In the genomic region with DNA sequence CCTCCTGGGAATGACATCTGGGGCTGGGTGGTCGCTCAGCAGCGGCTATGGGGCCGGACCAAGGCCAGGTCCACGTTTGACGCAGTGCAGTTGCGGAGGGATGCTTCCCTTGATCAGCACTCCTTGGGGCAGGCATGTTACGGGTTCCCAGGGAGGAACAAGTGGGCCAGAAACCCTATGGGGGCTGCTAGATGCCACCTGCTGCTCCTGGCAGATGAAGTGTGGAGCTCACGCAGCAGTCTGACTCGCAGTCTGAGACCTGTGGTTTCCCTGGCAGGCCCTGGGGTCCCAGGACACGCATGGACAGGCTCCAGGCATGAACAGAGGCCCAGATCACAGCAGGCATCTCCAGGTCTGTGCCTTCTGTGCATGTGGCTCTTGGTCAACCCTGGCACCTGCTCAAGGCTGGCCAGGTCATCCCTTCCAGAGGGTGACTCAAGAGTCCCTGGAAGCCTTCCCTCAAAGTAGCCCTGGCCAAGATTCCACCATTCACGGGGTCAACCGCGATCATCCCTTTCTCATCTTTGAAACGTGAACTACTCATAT, we compare ENCODE assay signal across 20 cellular contexts. TPM values are rescaled to one million over a fixed set of nuclear protein-coding genes. Genes with fewer than 3 reads are reported as not detected.
DNase-seq lines count a peak whose midpoint lies in the region; ATAC-seq, FAIRE-seq and TF ChIP-seq lines count a peak whose summit lies in the region.
"Had no signal": no experiment of that assay in that cellular context is flagged by ENCODE, and none has a peak within 500 bp of the region (broad histone marks: within the 10 kb centered on the region; RNA-seq: fewer than 3 reads in every experiment).

No MANE protein-coding gene starts in this region.

- H3K9me3 ChIP-seq in MG63 (peaks cover 3% of the 10 kb centered on the region; the same call in 1 of the 2 replicates), endothelial cell of umbilical vein (replicated peaks; ENCODE audit: control insufficient read depth, insufficient read depth, low read length) (no peaks in the 10 kb centered on the region)

- TF ChIP-seq CTCF in endothelial cell of umbilical vein (IDR thresholded peaks at IDR 0.05; ENCODE audit: extremely low read depth in 1 of 2, insufficient read depth in 1 of 2, low read depth in 1 of 2, low read length in 2 of 2): no peak

- no peaks in the 10 kb centered on the region for H3K79me2 ChIP-seq in endothelial cell of umbilical vein (ENCODE audit: control insufficient read depth, insufficient read depth, low read length)

- no peak for TF ChIP-seq POLR2A in endothelial cell of umbilical vein (IDR thresholded peaks at IDR 0.05; ENCODE audit: low read depth, low read length)

- peak; percentile 57 for DNase-seq in EH (ENCODE audit: low read depth)
- DNase-seq in MG63: peak; percentile 99
- peak; percentile 7 for DNase-seq in endothelial cell of umbilical vein (ENCODE audit: low read depth, low spot score)
- peak; percentile 78 for DNase-seq in posterior vena cava (ENCODE audit: low spot score)
- no peak for DNase-seq in activated T-cell treated with anti-CD3 and anti-CD28 coated beads, Interleukin-2, amount 50 U/mL, for 1 hour
- DNase-seq in activated T-cell treated with anti-CD3 and anti-CD28 coated beads, Interleukin-2, amount 50 U/mL, for 24 hours: no peak
- DNase-seq: activated CD8-positive, alpha-beta memory T cell treated with anti-CD3 and anti-CD28 coated beads for 24 hours; activated naive CD4-positive, alpha-beta T cell treated with Interleukin-2 at 50 U/mL for 16 hours; CD4-positive, alpha-beta memory T cell; foreskin melanocyte; NCI-H1436 treated with DMSO at 0.1 percent for 48 hours; NCI-H524 treated with DMSO at 0.1 percent for 48 hours; Right ventricle myocardium superior had no signal

- H4K20me1 ChIP-seq in endothelial cell of umbilical vein (replicated peaks; ENCODE audit: control insufficient read depth, extremely low read depth, insufficient read depth, low read length): no peaks in the 10 kb centered on the region

- H3K27ac Mint-ChIP-seq in stimulated activated memory B cell treated with anti-CD40 and anti-IgM and Interleukin-4, amounts not matched to agents 10 μg/mL and 1 μg/mL and 100 μg/mL, for 72 hours: no peak overlapping the region
- no peak overlapping the region for H3K27ac Mint-ChIP-seq in activated T-cell treated with anti-CD3 and anti-CD28 coated beads, Interleukin-2, amount 50 U/mL, for 24 hours
- H3K27ac Mint-ChIP-seq: CD4-positive, alpha-beta memory T cell; stimulated activated naive CD8-positive, alpha-beta T cell treated with anti-CD3 and anti-CD28 coated beads, Interleukin-15, Interleukin-2, amounts not matched to agents 100 ng/mL and 50 ng/mL, for 24 hours had no signal

- POLR2A ChIA-PET in endothelial cell of umbilical vein (lab: Charles Lee): no interaction called here

- BruUV-seq in endothelial cell of umbilical vein (replicated peaks; lab: Mats Ljungman, UMichigan): no TSS peak

- H3K36me3 ChIP-seq in MG63 (no peaks in the 10 kb centered on the region), endothelial cell of umbilical vein (ENCODE audit: control insufficient read depth in 2 of 2, extremely low read depth in 1 of 2, insufficient read depth in 2 of 2, low read length in 2 of 2) (no peaks in the 10 kb centered on the region)

- peaks cover 52% of the 10 kb centered on the region for H3K27me3 Mint-ChIP-seq in stimulated activated memory B cell treated with anti-CD40 and anti-IgM and Interleukin-4, amounts not matched to agents 10 μg/mL and 1 μg/mL and 100 μg/mL, for 72 hours
- peaks cover 13% of the 10 kb centered on the region for H3K27me3 Mint-ChIP-seq in activated T-cell treated with anti-CD3 and anti-CD28 coated beads, Interleukin-2, amount 50 U/mL, for 24 hours
- H3K27me3 Mint-ChIP-seq: stimulated activated naive CD8-positive, alpha-beta T cell treated with anti-CD3 and anti-CD28 coated beads, Interleukin-15, Interleukin-2, amounts not matched to agents 100 ng/mL and 50 ng/mL, for 24 hours had no signal

- H3K4me2 ChIP-seq in endothelial cell of umbilical vein (ENCODE audit: insufficient read depth, low read length): no peak overlapping the region

- H3K27ac ChIP-seq in endothelial cell of umbilical vein (ENCODE audit: insufficient read depth, low read depth, low read length): no peak overlapping the region

- no peaks in the 10 kb centered on the region for H3K9me3 Mint-ChIP-seq in stimulated activated memory B cell treated with anti-CD40 and anti-IgM and Interleukin-4, amounts not matched to agents 10 μg/mL and 1 μg/mL and 100 μg/mL, for 72 hours
- no peaks in the 10 kb centered on the region for H3K9me3 Mint-ChIP-seq in activated T-cell treated with anti-CD3 and anti-CD28 coated beads, Interleukin-2, amount 50 U/mL, for 24 hours
- H3K9me3 Mint-ChIP-seq: stimulated activated naive CD8-positive, alpha-beta T cell treated with anti-CD3 and anti-CD28 coated beads, Interleukin-15, Interleukin-2, amounts not matched to agents 100 ng/mL and 50 ng/mL, for 24 hours had no signal

- intact Hi-C loops in endothelial cell of umbilical vein (cut with micrococcal nuclease) (loop anchor here (1.0 to 10.0 kb wide), 2 partner anchors 20 to 813 kb away; a partner anchor contains a TSS), posterior vena cava (cut with DNase I) (no loop called here)

- CTCF ChIA-PET in endothelial cell of umbilical vein (lab: Charles Lee): interaction anchor here (1.1 kb wide), 1 partner anchor 99 kb away, joined by 3 read pairs; no protein-coding TSS in a partner anchor

- H3K4me3 Mint-ChIP-seq in stimulated activated memory B cell treated with anti-CD40 and anti-IgM and Interleukin-4, amounts not matched to agents 10 μg/mL and 1 μg/mL and 100 μg/mL, for 72 hours: no peak overlapping the region
- no peak overlapping the region for H3K4me3 Mint-ChIP-seq in activated T-cell treated with anti-CD3 and anti-CD28 coated beads, Interleukin-2, amount 50 U/mL, for 24 hours
- H3K4me3 Mint-ChIP-seq: CD4-positive, alpha-beta memory T cell; stimulated activated naive CD8-positive, alpha-beta T cell treated with anti-CD3 and anti-CD28 coated beads, Interleukin-15, Interleukin-2, amounts not matched to agents 100 ng/mL and 50 ng/mL, for 24 hours had no signal

- no peaks in the 10 kb centered on the region for H3K9me1 ChIP-seq in endothelial cell of umbilical vein (replicated peaks; ENCODE audit: control insufficient read depth, extremely low read depth, insufficient read depth, low read length)

- peaks cover 25% of the 10 kb centered on the region for H3K4me1 ChIP-seq in endothelial cell of umbilical vein (ENCODE audit: control insufficient read depth, extremely low read depth, insufficient read depth, low read length)

- H3K9ac ChIP-seq in endothelial cell of umbilical vein (replicated peaks; ENCODE audit: extremely low read depth, insufficient read depth, low read length): no peak overlapping the region

- no peaks in the 10 kb centered on the region for H3K4me1 Mint-ChIP-seq in stimulated activated memory B cell treated with anti-CD40 and anti-IgM and Interleukin-4, amounts not matched to agents 10 μg/mL and 1 μg/mL and 100 μg/mL, for 72 hours
- peaks cover 2% of the 10 kb centered on the region for H3K4me1 Mint-ChIP-seq in activated T-cell treated with anti-CD3 and anti-CD28 coated beads, Interleukin-2, amount 50 U/mL, for 24 hours (ENCODE audit: low read depth)

- H3K27me3 ChIP-seq in MG63: no peaks in the 10 kb centered on the region
- H3K27me3 ChIP-seq in endothelial cell of umbilical vein (ENCODE audit: control insufficient read depth in 2 of 2, insufficient read depth in 2 of 2, low read length in 2 of 2): peaks cover 10 to 12% of the 10 kb centered on the region in 2 experiments

- H2AFZ ChIP-seq in endothelial cell of umbilical vein (ENCODE audit: low read depth, low read length): no peak overlapping the region

- no peak overlapping the region for H3K4me3 ChIP-seq in MG63
- H3K4me3 ChIP-seq in endothelial cell of umbilical vein (replicated peaks in 1 of 3; ENCODE audit: insufficient read depth in 1 of 3, low read depth in 1 of 3, low read length in 3 of 3): no peak overlapping the region

- H3K36me3 Mint-ChIP-seq in stimulated activated memory B cell treated with anti-CD40 and anti-IgM and Interleukin-4, amounts not matched to agents 10 μg/mL and 1 μg/mL and 100 μg/mL, for 72 hours: no peaks in the 10 kb centered on the region
- no peaks in the 10 kb centered on the region for H3K36me3 Mint-ChIP-seq in activated T-cell treated with anti-CD3 and anti-CD28 coated beads, Interleukin-2, amount 50 U/mL, for 24 hours (ENCODE audit: low read depth)
- H3K36me3 Mint-ChIP-seq: CD4-positive, alpha-beta memory T cell had no signal

- dilution Hi-C loops in endothelial cell of umbilical vein (cut with MboI; ENCODE audit: extremely low pct_ligation_motif_present, low sequenced_read_pairs): no loop called here

- FAIRE-seq in endothelial cell of umbilical vein (lab: Jason Lieb, UNC): no peak
- FAIRE-seq: G401.6, GM18507, HepG2, islet of Langerhans had no signal

- no peak for ATAC-seq in HG02610 (IDR thresholded peaks at IDR 0.05; ENCODE audit: unreplicated experiment)
- ATAC-seq in stimulated activated memory B cell treated with anti-CD40 and anti-IgM and Interleukin-4, amounts not matched to agents 10 μg/mL and 1 μg/mL and 100 μg/mL, for 72 hours: no peak
- ATAC-seq: HepG2 had no signal

TF ChIP-seq in endothelial cell of umbilical vein, 7 proteins besides CTCF, POLR2A, EP300 and RAD21:
- TF ChIP-seq POLR2AphosphoS5 (IDR thresholded peaks at IDR 0.05; ENCODE audit: insufficient read depth, low read depth, low read length) (no peak), JUN (IDR thresholded peaks at IDR 0.05; ENCODE audit: borderline replicate concordance, insufficient read depth, insufficient read length, low read depth) (no peak), MYC (IDR thresholded peaks at IDR 0.05; ENCODE audit: low read depth, low read length) (no peak), FOS (IDR thresholded peaks at IDR 0.05; ENCODE audit: borderline replicate concordance, insufficient read depth, low read length) (no peak)

RNA-seq across cellular contexts. Expression of a gene that starts 20.0 kb away (rescaled TPM):
- 1.3 and 6.8 TPM in 2 replicates for total RNA-seq in MG63 (2014; rRNA removed; shearing (Covaris generic); ENCODE audit: low replicate concordance)
- total RNA-seq in endothelial cell of umbilical vein (0.28 and 0.42 TPM in 2 replicates), posterior vena cava (under 1 TPM; 0.19 to 0.29 TPM)
- polyA plus RNA-seq in endothelial cell of umbilical vein: 0.23 and 0.27 TPM in 2 replicates
- 0.13 and 0.16 TPM in 2 replicates for polyA plus RNA-seq in endothelial cell of umbilical vein (2011; cell fraction: cytosol; rRNA removed)
- 0.17 TPM in 1 of 2 replicates, not detected in the other for polyA plus RNA-seq in endothelial cell of umbilical vein (2011; cell fraction: nucleus; rRNA removed)
- polyA plus RNA-seq in endothelial cell of umbilical vein (2012): 0.43 and 0.48 TPM in 2 replicates
- 0.41 TPM in 1 of 2 replicates, not detected in the other for polyA minus RNA-seq in endothelial cell of umbilical vein
- polyA minus RNA-seq in endothelial cell of umbilical vein (2011; cell fraction: cytosol; rRNA and poly(A)+ RNA removed): not detected
- 0.29 and 0.43 TPM in 2 replicates for polyA minus RNA-seq in endothelial cell of umbilical vein (2011; cell fraction: nucleus; rRNA and poly(A)+ RNA removed)
- total RNA-seq: CD4-positive, alpha-beta memory T cell; Right ventricle myocardium superior had no signal
- polyA plus RNA-seq: CD4-positive, alpha-beta memory T cell had no signal

Comparison
In these comparisons a context has a peak if more than half of its experiments do, and no peak if none do; other contexts are left out.
1. DNase-seq: peak in EH (single experiment), MG63 (single experiment), endothelial cell of umbilical vein (single experiment) and posterior vena cava (single experiment); none in activated T-cell treated with anti-CD3 and anti-CD28 coated beads, Interleukin-2, amount 50 U/mL, for 1 hour (single experiment) and activated T-cell treated with anti-CD3 and anti-CD28 coated beads, Interleukin-2, amount 50 U/mL, for 24 hours (single experiment).